ENCODE assay signal across 13 cellular contexts in the genomic region with DNA sequence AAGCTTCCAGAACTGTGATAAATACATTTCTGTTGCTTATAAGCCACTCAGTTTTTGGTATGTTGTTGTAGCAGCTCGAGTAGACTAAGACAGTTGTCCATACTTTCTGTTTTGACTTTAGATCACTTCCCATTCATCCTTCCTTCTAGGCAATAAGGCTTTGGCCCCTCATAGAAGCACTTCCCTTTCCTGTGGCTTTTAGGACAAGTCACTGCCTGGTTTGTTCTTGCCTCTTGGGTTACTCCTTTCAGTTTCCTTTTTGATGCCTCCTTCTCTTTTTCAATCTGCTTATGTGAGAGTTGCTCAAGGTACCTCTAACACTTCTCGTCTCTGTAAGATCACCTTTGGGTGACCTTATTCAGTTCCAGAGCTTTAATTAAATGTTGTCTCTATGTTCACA.
DNase-seq lines count a peak whose midpoint lies in the region; ATAC-seq, FAIRE-seq and TF ChIP-seq lines count a peak whose summit lies in the region.
"Had no signal": no experiment of that assay in that cellular context is flagged by ENCODE, and none has a peak within 500 bp of the region (broad histone marks: within the 10 kb centered on the region; RNA-seq: fewer than 3 reads in every experiment).

No MANE protein-coding gene starts in this region.

- no peaks in the 10 kb centered on the region for H3K4me1 Mint-ChIP-seq in activated T-cell treated with anti-CD3 and anti-CD28 coated beads, Interleukin-2, amount 50 U/mL, for 24 hours (ENCODE audit: low read depth)
- no peaks in the 10 kb centered on the region for H3K4me1 Mint-ChIP-seq in effector memory CD8-positive, alpha-beta T cell (ENCODE audit: low read depth in 2 of 2)

- ATAC-seq in GM19463 (IDR thresholded peaks at IDR 0.05; ENCODE audit: unreplicated experiment) = peak; percentile 90
- ATAC-seq in HG03095 (IDR thresholded peaks at IDR 0.05; ENCODE audit: unreplicated experiment) = peak; percentile 96
- ATAC-seq in effector memory CD8-positive, alpha-beta T cell (replicated peaks) = no peak
- ATAC-seq: left cardiac atrium had no signal

- H3K36me3 Mint-ChIP-seq in activated T-cell treated with anti-CD3 and anti-CD28 coated beads, Interleukin-2, amount 50 U/mL, for 24 hours (ENCODE audit: low read depth) = no peaks in the 10 kb centered on the region
- no peaks in the 10 kb centered on the region for H3K36me3 Mint-ChIP-seq in effector memory CD8-positive, alpha-beta T cell (ENCODE audit: insufficient read depth)

- H3K27me3 Mint-ChIP-seq in activated T-cell treated with anti-CD3 and anti-CD28 coated beads, Interleukin-2, amount 50 U/mL, for 24 hours = no peaks in the 10 kb centered on the region
- H3K27me3 Mint-ChIP-seq in effector memory CD8-positive, alpha-beta T cell = no peaks in the 10 kb centered on the region

- FAIRE-seq in GM12892 (lab: Jason Lieb, UNC) = peak; percentile 94

- no peak for TF ChIP-seq CTCF in brain microvascular endothelial cell (IDR thresholded peaks at IDR 0.05; ENCODE audit: low read depth, low read length, missing control alignments)

- DNase-seq in GM12892 (ENCODE audit: insufficient read length) (peak; percentile 17), RPMI8226 (peak; percentile 28), NCI-H774 (lab: John Stamatoyannopoulos, UW) (no peak), brain microvascular endothelial cell (no peak)
- no peak for DNase-seq in activated T-cell treated with anti-CD3 and anti-CD28 coated beads, Interleukin-2, amount 50 U/mL, for 24 hours
- no peak for DNase-seq in effector memory CD8-positive, alpha-beta T cell
- DNase-seq: DMS 273 treated with DMSO at 0.1 percent for 48 hours, left cardiac atrium, SHP77 treated with DMSO at 0.1 percent for 48 hours had no signal

- H3K9me3 Mint-ChIP-seq in activated T-cell treated with anti-CD3 and anti-CD28 coated beads, Interleukin-2, amount 50 U/mL, for 24 hours = no peaks in the 10 kb centered on the region
- H3K9me3 Mint-ChIP-seq in effector memory CD8-positive, alpha-beta T cell = peaks cover 2 to 8% of the 10 kb centered on the region in 2 donors
- H3K9me3 Mint-ChIP-seq: activated T-helper 2 cell treated with anti-CD3 and anti-CD28 coated beads, Interferon-gamma antibody, Interleukin-2, Interleukin-4, amounts not matched to agents 10 μg/mL and 5 μg/mL and 100 μg/mL, durations not matched to agents 14 hours and 24 hours and 36 hours had no signal

- H3K4me3 ChIP-seq in brain microvascular endothelial cell (ENCODE audit: low read depth, low read length) = no peak overlapping the region
- H3K4me3 ChIP-seq: skin epidermis had no signal

- no peak overlapping the region for H3K4me3 Mint-ChIP-seq in activated T-cell treated with anti-CD3 and anti-CD28 coated beads, Interleukin-2, amount 50 U/mL, for 24 hours
- no peak overlapping the region for H3K4me3 Mint-ChIP-seq in effector memory CD8-positive, alpha-beta T cell

- H3K27me3 ChIP-seq in brain microvascular endothelial cell (replicated peaks) = no peaks in the 10 kb centered on the region

- in situ Hi-C loops in brain microvascular endothelial cell (cut with HindIII; ENCODE audit: low pct_ligation_motif_present, low sequenced_read_pairs) = no loop called here

- H3K36me3 ChIP-seq in brain microvascular endothelial cell (replicated peaks) = no peaks in the 10 kb centered on the region

- no peak overlapping the region for H3K27ac Mint-ChIP-seq in activated T-cell treated with anti-CD3 and anti-CD28 coated beads, Interleukin-2, amount 50 U/mL, for 24 hours
- no peak overlapping the region for H3K27ac Mint-ChIP-seq in effector memory CD8-positive, alpha-beta T cell
- H3K27ac Mint-ChIP-seq: activated T-helper 2 cell treated with anti-CD3 and anti-CD28 coated beads, Interferon-gamma antibody, Interleukin-2, Interleukin-4, amounts not matched to agents 10 μg/mL and 5 μg/mL and 100 μg/mL, durations not matched to agents 14 hours and 24 hours and 36 hours had no signal

- no peak overlapping the region for H3K27ac ChIP-seq in brain microvascular endothelial cell
- H3K27ac ChIP-seq: skin epidermis had no signal

- TF ChIP-seq POLR2A in GM12892 (IDR thresholded peaks at IDR 0.05; ENCODE audit: low read depth, low read length) = no peak

Comparison
In these comparisons a context has a peak if more than half of its experiments do, and no peak if none do; other contexts are left out.
1. DNase-seq: peak in GM12892 (single experiment) and RPMI8226 (single experiment); none in NCI-H774 (single experiment), brain microvascular endothelial cell (single experiment), activated T-cell treated with anti-CD3 and anti-CD28 coated beads, Interleukin-2, amount 50 U/mL, for 24 hours (single experiment) and effector memory CD8-positive, alpha-beta T cell (0 of 3).